In genomic region chr2:216681683-216682082, GRCh38 we compare ENCODE assay signal across 13 cellular contexts. TPM values are rescaled to one million over a fixed set of nuclear protein-coding genes. Genes with fewer than 3 reads are reported as not detected.
A peak's percentile ranks its signal among the peaks of the same experiment; 100 is the strongest.
DNase-seq lines count a peak whose midpoint lies in the region; ATAC-seq and TF ChIP-seq lines count a peak whose summit lies in the region.
"Had no signal": no experiment of that assay in that cellular context is flagged by ENCODE, and none has a peak within 500 bp of the region (broad histone marks: within the 10 kb centered on the region; RNA-seq: fewer than 3 reads in every experiment).

No MANE protein-coding gene starts in this region.

- no peak overlapping the region for H3K4me3 Mint-ChIP-seq in osteocyte (ENCODE audit: unreplicated experiment)
- H3K4me3 Mint-ChIP-seq: H9, natural killer cell had no signal

- H3K9me3 Mint-ChIP-seq in osteocyte (ENCODE audit: unreplicated experiment), result no peaks in the 10 kb centered on the region
- H3K9me3 Mint-ChIP-seq: H9, natural killer cell had no signal

- H3K27ac ChIP-seq in cardiac muscle cell (peak overlapping the region; percentile 56), coronary artery (peak overlapping the region; percentile 60 to 88), vagina (peak overlapping the region; percentile 90)
- H3K27ac ChIP-seq: SJSA1, testis had no signal

- peaks cover 42% of the 10 kb centered on the region for H3K4me1 ChIP-seq in cardiac muscle cell (ENCODE audit: low read depth)
- H3K4me1 ChIP-seq in vagina, result peaks cover 55% of the 10 kb centered on the region

- intact Hi-C loops in Right ventricle myocardium inferior (cut with DNase I), result loop anchor here (2.0 to 5.0 kb wide), 4 partner anchors 301 to 1076 kb away; no protein-coding TSS in a partner anchor
- intact Hi-C loops in vagina (cut with DNase I), result loop anchor here (1.0 to 10.0 kb wide), 2 partner anchors 673 to 1031 kb away; no protein-coding TSS in a partner anchor

- no peak for TF ChIP-seq CTCF in cardiac muscle cell (IDR thresholded peaks at IDR 0.05; ENCODE audit: low read depth, low read length)
- TF ChIP-seq CTCF in coronary artery (IDR thresholded peaks at IDR 0.05), result no peak
- no peak for TF ChIP-seq CTCF in osteocyte (IDR thresholded peaks at IDR 0.05)
- no peak for TF ChIP-seq CTCF in vagina (IDR thresholded peaks at IDR 0.05)

- no peak for ATAC-seq in Right ventricle myocardium inferior

- no peaks in the 10 kb centered on the region for H3K9me3 ChIP-seq in cardiac muscle cell (ENCODE audit: low read depth)
- no peaks in the 10 kb centered on the region for H3K9me3 ChIP-seq in vagina
- H3K9me3 ChIP-seq: SJSA1, testis had no signal

- H3K27me3 ChIP-seq in cardiac muscle cell (no peaks in the 10 kb centered on the region), vagina (no peaks in the 10 kb centered on the region)
- H3K27me3 ChIP-seq: SJSA1, testis had no signal

- TF ChIP-seq POLR2A in vagina (IDR thresholded peaks at IDR 0.05), result no peak

- no peak for DNase-seq in cardiac muscle cell (ENCODE audit: low read depth in 1 of 2, low spot score in 1 of 2)
- DNase-seq in Right ventricle myocardium inferior (ENCODE audit: missing footprints), result no peak
- no peak for DNase-seq in coronary artery (ENCODE audit: low spot score)
- DNase-seq in osteocyte (ENCODE audit: extremely low spot score, unreplicated experiment), result no peak
- no peak for DNase-seq in vagina (ENCODE audit: extremely low spot score in 2 of 2)
- no peak for DNase-seq in NCI-H446 (lab: John Stamatoyannopoulos, UW)
- DNase-seq in SKM-1 (lab: John Stamatoyannopoulos, UW; ENCODE audit: unreplicated experiment), result no peak
- no peak for DNase-seq in NCI-H2227 (lab: John Stamatoyannopoulos, UW; ENCODE audit: unreplicated experiment)

- H3K4me1 Mint-ChIP-seq in osteocyte (ENCODE audit: unreplicated experiment), result peaks cover 55% of the 10 kb centered on the region

- no peaks in the 10 kb centered on the region for H3K27me3 Mint-ChIP-seq in osteocyte (ENCODE audit: unreplicated experiment)

- H3K4me3 ChIP-seq in cardiac muscle cell (no peak overlapping the region), coronary artery (no peak overlapping the region), vagina (no peak overlapping the region)
- H3K4me3 ChIP-seq: SJSA1, testis had no signal

- H3K36me3 Mint-ChIP-seq in osteocyte (ENCODE audit: unreplicated experiment), result peaks cover 81% of the 10 kb centered on the region
- H3K36me3 Mint-ChIP-seq: natural killer cell had no signal

- peak overlapping the region; percentile 38 for H3K27ac Mint-ChIP-seq in osteocyte (ENCODE audit: unreplicated experiment)
- H3K27ac Mint-ChIP-seq: H9, natural killer cell had no signal

- H3K36me3 ChIP-seq in cardiac muscle cell (no peaks in the 10 kb centered on the region), vagina (peaks cover 4 to 39% of the 10 kb centered on the region in 2 donors)
- H3K36me3 ChIP-seq: SJSA1 had no signal

RNA-seq across cellular contexts. Expression of gene IGFBP5, which starts 13.7 kb away (rescaled TPM):
- total RNA-seq in cardiac muscle cell, result 132 and 229 TPM in 2 replicates
- 28.0 and 35.2 TPM in 2 replicates for polyA plus RNA-seq in cardiac muscle cell
- 156 TPM for total RNA-seq in Right ventricle myocardium inferior
- total RNA-seq in osteocyte, result 1,145 and 1,383 TPM in 2 replicates
- total RNA-seq in vagina, result 1,041 TPM
- total RNA-seq: HT-29, natural killer cell had no signal

RNA-seq across cellular contexts. Expression of gene IGFBP2, which starts 48.5 kb away (rescaled TPM):
- 402 and 451 TPM in 2 replicates for total RNA-seq in cardiac muscle cell
- 476 and 569 TPM in 2 replicates for polyA plus RNA-seq in cardiac muscle cell
- 60.1 TPM for total RNA-seq in Right ventricle myocardium inferior
- 2,796 and 2,855 TPM in 2 replicates for total RNA-seq in osteocyte
- 82.7 TPM for total RNA-seq in vagina
